23 cellular contexts compared by ENCODE assay signal in the genomic region with DNA sequence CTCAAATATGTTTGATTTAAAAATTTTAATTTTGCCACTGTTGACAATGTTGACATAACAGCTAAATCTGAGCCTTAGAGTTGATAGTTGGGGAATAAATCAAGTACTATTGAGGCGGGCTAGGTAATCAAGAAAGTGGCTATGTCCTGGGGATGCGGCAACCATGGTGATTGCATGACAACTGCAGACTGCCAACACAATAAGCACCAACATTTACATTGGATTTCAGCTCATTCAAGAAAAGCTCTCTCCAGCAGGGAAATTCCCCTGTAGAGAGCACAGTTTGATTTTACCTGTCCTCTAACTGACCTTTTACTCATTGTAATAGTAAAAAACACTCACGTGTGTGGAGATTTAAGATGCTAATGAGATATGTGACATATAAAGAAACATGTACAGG.
"Had no signal": no experiment of that assay in that cellular context is flagged by ENCODE, and none has a peak within 500 bp of the region (broad histone marks: within the 10 kb centered on the region; RNA-seq: fewer than 3 reads in every experiment).

No MANE protein-coding gene starts in this region.

- H3K27me3 ChIP-seq: right atrium auricular region, stomach, testis, tibial artery had no signal

- H3K27ac ChIP-seq: prostate gland, right atrium auricular region, stomach, testis, tibial artery had no signal

- H3K4me2 ChIP-seq: smooth muscle cell had no signal

- ATAC-seq: effector memory CD8-positive, alpha-beta T cell; left lobe of liver; naive thymus-derived CD4-positive, alpha-beta T cell; sciatic nerve had no signal

- H3K4me3 ChIP-seq: prostate gland, right atrium auricular region, smooth muscle cell, stomach, testis, tibial artery had no signal

- H3K9me3 ChIP-seq: prostate gland, right atrium auricular region, testis had no signal

- DNase-seq: cerebellar nuclear complex; cortex of kidney; effector memory CD8-positive, alpha-beta T cell; hypothalamus; kidney; mesenchymal stem cell; midbrain; naive thymus-derived CD4-positive, alpha-beta T cell; nephron progenitor cell; nucleus accumbens; stimulated activated CD4-positive, alpha-beta T cell treated with anti-CD3 and anti-CD28 coated beads, Interleukin-12 subunit alpha, Interleukin-12 subunit beta, amount 100 ng/mL, for 4 hours; stimulated activated CD4-positive, alpha-beta T cell treated with anti-CD3 and anti-CD28 coated beads, Interleukin-1b, Interleukin-23, amount 100 ng/mL, for 48 hours; stimulated activated CD4-positive, alpha-beta T cell treated with anti-CD3 and anti-CD28 coated beads, Interleukin-4, amount 100 ng/mL, for 1 hour; stimulated activated CD8-positive, alpha-beta memory T cell treated with anti-CD3 and anti-CD28 coated beads, Interleukin-4, amount 100 ng/mL, for 48 hours; stimulated activated naive CD4-positive, alpha-beta T cell; stomach; testis; tibial artery had no signal

- H3K4me1 ChIP-seq: prostate gland, right atrium auricular region, stomach, testis, tibial artery had no signal

- H3K36me3 ChIP-seq: prostate gland, right atrium auricular region, stomach, tibial artery had no signal
